4 cellular contexts compared by ENCODE assay signal in the genomic region with DNA sequence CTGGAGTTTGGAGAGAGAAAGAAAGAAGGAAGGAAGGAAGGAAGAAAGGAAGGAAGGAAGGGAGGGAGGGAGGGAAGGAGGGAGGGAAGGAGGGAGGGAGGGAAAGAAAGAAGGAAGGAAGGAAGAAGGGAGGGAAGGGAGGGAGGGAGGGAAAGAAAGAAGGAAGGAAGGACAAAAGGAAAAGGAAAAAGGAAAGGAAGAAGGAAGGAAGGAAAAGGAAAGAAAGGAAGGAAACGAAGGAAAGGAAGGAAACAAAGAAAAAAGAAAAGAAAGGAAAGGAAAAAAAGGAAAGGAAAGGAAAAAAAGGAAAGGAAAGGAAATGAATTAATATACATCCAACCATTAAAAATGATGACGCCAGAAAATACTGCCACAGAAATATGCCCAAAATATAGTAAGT.
A peak's percentile ranks its signal among the peaks of the same experiment; 100 is the strongest.
TF ChIP-seq lines count a peak whose summit lies in the region.

No MANE protein-coding gene starts in this region.

TF ChIP-seq in HepG2, 621 proteins besides CTCF, POLR2A, EP300 and RAD21:
- TF ChIP-seq HNRNPK (IDR thresholded peaks at IDR 0.05; ENCODE audit: low read depth, low read length, poor library complexity, severe bottlenecking), result peak; percentile 67
- TF ChIP-seq SRSF9 (IDR thresholded peaks at IDR 0.05; ENCODE audit: borderline replicate concordance, insufficient read depth, low read depth, low read length, poor library complexity, severe bottlenecking), result peak; percentile 47
- no peak for TF ChIP-seq FOXA1 (IDR thresholded peaks at IDR 0.05)
- TF ChIP-seq FOXA1 (CRISPR knock-in tag; IDR thresholded peaks at IDR 0.05), result no peak

TF ChIP-seq in HEK293, 187 proteins besides CTCF, POLR2A, EP300 and RAD21:
- TF ChIP-seq ZNF610 (tag by site-specific recombination; IDR thresholded peaks at IDR 0.05; ENCODE audit: borderline replicate concordance) (no peak), ZFP69B (tag by site-specific recombination; IDR thresholded peaks at IDR 0.05) (no peak), ZFP3 (tag by site-specific recombination; IDR thresholded peaks at IDR 0.05; ENCODE audit: low read depth) (no peak), SCRT2 (tag by site-specific recombination; IDR thresholded peaks at IDR 0.05) (no peak), ZNF211 (tag by site-specific recombination; IDR thresholded peaks at IDR 0.05; ENCODE audit: low read depth) (no peak), ZNF664 (tag by site-specific recombination; IDR thresholded peaks at IDR 0.05) (no peak), ZNF366 (tag by site-specific recombination; conservative IDR thresholded peaks at IDR 0.05) (peak; percentile 56; the same call in 1 of the 2 replicates), ZNF138 (tag by site-specific recombination; IDR thresholded peaks at IDR 0.05; ENCODE audit: borderline replicate concordance) (no peak), PRDM1 (tag by site-specific recombination; IDR thresholded peaks at IDR 0.05) (peak; percentile 98)
- TF ChIP-seq, protein P1, sequence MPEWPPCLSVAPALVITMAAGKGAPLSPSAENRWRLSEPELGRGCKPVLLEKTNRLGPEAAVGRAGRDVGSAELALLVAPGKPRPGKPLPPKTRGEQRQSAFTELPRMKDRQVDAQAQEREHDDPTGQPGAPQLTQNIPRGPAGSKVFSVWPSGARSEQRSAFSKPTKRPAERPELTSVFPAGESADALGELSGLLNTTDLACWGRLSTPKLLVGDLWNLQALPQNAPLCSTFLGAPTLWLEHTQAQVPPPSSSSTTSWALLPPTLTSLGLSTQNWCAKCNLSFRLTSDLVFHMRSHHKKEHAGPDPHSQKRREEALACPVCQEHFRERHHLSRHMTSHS (tag by site-specific recombination; IDR thresholded peaks at IDR 0.05), result no peak
- TF ChIP-seq, protein P2, sequence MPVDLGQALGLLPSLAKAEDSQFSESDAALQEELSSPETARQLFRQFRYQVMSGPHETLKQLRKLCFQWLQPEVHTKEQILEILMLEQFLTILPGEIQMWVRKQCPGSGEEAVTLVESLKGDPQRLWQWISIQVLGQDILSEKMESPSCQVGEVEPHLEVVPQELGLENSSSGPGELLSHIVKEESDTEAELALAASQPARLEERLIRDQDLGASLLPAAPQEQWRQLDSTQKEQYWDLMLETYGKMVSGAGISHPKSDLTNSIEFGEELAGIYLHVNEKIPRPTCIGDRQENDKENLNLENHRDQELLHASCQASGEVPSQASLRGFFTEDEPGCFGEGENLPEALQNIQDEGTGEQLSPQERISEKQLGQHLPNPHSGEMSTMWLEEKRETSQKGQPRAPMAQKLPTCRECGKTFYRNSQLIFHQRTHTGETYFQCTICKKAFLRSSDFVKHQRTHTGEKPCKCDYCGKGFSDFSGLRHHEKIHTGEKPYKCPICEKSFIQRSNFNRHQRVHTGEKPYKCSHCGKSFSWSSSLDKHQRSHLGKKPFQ (tag by site-specific recombination; IDR thresholded peaks at IDR 0.05), result no peak
TF ChIP-seq in HEK293: peak in this region for 2.

TF ChIP-seq in WTC11, 78 proteins besides CTCF, POLR2A, EP300 and RAD21:
- TF ChIP-seq, protein P3, sequence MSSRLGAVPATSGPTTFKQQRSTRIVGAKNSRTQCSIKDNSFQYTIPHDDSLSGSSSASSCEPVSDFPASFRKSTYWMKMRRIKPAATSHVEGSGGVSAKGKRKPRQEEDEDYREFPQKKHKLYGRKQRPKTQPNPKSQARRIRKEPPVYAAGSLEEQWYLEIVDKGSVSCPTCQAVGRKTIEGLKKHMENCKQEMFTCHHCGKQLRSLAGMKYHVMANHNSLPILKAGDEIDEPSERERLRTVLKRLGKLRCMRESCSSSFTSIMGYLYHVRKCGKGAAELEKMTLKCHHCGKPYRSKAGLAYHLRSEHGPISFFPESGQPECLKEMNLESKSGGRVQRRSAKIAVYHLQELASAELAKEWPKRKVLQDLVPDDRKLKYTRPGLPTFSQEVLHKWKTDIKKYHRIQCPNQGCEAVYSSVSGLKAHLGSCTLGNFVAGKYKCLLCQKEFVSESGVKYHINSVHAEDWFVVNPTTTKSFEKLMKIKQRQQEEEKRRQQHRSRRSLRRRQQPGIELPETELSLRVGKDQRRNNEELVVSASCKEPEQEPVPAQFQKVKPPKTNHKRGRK (CRISPR knock-in tag; IDR thresholded peaks at IDR 0.05; ENCODE audit: borderline replicate concordance), result 0 out of 2 replicates have a peak, but pooled peaks have one; percentile 28
- TF ChIP-seq, protein P4, sequence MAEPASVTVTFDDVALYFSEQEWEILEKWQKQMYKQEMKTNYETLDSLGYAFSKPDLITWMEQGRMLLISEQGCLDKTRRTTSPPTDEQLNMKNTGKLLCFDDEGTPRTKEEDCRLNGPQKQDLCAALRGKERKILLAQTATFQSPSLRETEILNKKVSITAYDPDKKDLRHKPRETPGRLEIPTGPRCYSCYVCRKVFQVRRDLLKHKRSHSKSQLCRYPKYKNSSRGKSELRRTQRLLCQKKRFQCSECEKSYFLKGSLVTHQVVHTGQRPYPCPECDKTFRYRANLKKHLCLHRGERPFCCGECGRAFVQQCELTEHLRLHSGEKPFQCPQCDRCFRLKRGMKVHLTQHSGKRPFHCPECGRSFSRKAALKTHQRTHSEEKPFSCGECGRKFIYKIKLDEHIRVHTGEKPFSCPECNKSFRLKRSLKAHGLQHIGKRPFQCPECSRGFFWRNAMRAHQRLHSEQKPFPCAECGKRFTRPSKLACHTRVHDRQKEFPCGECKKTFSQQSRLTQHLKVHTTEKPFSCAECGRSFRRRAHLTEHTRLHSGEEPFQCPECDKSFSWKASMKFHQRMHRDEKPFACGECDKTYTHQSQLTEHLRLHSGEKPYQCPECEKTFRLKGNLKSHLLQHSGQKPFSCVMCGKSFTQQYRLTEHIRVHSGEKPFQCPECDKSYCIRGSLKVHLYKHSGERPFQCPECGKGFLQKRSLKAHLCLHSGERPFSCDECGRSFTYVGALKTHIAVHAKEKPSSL (CRISPR knock-in tag; conservative IDR thresholded peaks at IDR 0.05), result no peak

TF ChIP-seq in K562, 482 proteins besides CTCF, POLR2A, EP300 and RAD21 (continues in another document):
- TF ChIP-seq SAFB2 (IDR thresholded peaks at IDR 0.05; ENCODE audit: borderline replicate concordance, low read depth, low read length, severe bottlenecking), result no peak
- TF ChIP-seq, protein P5, sequence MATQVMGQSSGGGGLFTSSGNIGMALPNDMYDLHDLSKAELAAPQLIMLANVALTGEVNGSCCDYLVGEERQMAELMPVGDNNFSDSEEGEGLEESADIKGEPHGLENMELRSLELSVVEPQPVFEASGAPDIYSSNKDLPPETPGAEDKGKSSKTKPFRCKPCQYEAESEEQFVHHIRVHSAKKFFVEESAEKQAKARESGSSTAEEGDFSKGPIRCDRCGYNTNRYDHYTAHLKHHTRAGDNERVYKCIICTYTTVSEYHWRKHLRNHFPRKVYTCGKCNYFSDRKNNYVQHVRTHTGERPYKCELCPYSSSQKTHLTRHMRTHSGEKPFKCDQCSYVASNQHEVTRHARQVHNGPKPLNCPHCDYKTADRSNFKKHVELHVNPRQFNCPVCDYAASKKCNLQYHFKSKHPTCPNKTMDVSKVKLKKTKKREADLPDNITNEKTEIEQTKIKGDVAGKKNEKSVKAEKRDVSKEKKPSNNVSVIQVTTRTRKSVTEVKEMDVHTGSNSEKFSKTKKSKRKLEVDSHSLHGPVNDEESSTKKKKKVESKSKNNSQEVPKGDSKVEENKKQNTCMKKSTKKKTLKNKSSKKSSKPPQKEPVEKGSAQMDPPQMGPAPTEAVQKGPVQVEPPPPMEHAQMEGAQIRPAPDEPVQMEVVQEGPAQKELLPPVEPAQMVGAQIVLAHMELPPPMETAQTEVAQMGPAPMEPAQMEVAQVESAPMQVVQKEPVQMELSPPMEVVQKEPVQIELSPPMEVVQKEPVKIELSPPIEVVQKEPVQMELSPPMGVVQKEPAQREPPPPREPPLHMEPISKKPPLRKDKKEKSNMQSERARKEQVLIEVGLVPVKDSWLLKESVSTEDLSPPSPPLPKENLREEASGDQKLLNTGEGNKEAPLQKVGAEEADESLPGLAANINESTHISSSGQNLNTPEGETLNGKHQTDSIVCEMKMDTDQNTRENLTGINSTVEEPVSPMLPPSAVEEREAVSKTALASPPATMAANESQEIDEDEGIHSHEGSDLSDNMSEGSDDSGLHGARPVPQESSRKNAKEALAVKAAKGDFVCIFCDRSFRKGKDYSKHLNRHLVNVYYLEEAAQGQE (CRISPR knock-in tag; IDR thresholded peaks at IDR 0.05; ENCODE audit: low read depth), result no peak
- no peak for TF ChIP-seq SIN3A (IDR thresholded peaks at IDR 0.05; ENCODE audit: borderline replicate concordance in 2 of 2, control insufficient read depth in 1 of 2, low read depth in 2 of 2, low read length in 2 of 2)
- TF ChIP-seq, protein P3 (tag; IDR thresholded peaks at IDR 0.05), result peak; percentile 77
- no peak for TF ChIP-seq PHF8 (IDR thresholded peaks at IDR 0.05; ENCODE audit: borderline replicate concordance, low read length)
- TF ChIP-seq, protein P6, sequence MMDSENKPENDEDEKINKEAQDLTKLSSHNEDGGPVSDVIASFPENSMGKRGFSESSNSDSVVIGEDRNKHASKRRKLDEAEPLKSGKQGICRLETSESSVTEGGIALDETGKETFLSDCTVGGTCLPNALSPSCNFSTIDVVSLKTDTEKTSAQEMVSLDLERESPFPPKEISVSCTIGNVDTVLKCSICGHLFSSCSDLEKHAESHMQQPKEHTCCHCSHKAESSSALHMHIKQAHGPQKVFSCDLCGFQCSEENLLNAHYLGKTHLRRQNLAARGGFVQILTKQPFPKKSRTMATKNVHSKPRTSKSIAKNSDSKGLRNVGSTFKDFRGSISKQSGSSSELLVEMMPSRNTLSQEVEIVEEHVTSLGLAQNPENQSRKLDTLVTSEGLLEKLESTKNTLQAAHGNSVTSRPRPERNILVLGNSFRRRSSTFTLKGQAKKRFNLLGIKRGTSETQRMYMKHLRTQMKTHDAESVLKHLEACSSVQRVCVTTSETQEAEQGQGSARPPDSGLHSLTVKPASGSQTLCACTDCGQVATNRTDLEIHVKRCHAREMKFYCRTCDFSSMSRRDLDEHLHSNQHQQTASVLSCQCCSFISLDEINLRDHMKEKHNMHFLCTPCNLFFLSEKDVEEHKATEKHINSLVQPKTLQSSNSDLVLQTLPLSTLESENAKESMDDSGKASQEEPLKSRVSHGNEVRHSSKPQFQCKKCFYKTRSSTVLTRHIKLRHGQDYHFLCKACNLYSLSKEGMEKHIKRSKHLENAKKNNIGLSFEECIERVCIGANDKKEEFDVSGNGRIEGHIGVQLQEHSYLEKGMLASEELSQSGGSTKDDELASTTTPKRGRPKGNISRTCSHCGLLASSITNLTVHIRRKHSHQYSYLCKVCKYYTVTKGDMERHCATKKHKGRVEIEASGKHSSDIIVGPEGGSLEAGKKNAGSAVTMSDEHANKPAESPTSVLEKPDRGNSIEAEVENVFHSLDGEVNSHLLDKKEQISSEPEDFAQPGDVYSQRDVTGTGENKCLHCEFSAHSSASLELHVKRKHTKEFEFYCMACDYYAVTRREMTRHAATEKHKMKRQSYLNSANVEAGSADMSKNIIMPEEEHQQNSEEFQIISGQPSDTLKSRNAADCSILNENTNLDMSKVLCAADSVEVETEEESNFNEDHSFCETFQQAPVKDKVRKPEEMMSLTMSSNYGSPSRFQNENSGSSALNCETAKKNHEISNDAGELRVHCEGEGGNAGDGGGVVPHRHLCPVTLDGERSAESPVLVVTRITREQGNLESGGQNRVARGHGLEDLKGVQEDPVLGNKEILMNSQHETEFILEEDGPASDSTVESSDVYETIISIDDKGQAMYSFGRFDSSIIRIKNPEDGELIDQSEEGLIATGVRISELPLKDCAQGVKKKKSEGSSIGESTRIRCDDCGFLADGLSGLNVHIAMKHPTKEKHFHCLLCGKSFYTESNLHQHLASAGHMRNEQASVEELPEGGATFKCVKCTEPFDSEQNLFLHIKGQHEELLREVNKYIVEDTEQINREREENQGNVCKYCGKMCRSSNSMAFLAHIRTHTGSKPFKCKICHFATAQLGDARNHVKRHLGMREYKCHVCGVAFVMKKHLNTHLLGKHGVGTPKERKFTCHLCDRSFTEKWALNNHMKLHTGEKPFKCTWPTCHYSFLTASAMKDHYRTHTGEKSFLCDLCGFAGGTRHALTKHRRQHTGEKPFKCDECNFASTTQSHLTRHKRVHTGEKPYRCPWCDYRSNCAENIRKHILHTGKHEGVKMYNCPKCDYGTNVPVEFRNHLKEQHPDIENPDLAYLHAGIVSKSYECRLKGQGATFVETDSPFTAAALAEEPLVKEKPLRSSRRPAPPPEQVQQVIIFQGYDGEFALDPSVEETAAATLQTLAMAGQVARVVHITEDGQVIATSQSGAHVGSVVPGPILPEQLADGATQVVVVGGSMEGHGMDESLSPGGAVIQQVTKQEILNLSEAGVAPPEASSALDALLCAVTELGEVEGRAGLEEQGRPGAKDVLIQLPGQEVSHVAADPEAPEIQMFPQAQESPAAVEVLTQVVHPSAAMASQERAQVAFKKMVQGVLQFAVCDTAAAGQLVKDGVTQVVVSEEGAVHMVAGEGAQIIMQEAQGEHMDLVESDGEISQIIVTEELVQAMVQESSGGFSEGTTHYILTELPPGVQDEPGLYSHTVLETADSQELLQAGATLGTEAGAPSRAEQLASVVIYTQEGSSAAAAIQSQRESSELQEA (IDR thresholded peaks at IDR 0.05; ENCODE audit: low read depth), result no peak
- TF ChIP-seq POLR2H (tag; IDR thresholded peaks at IDR 0.05; ENCODE audit: low read depth), result no peak
- no peak for TF ChIP-seq TEAD2 (tag; IDR thresholded peaks at IDR 0.05)
- TF ChIP-seq ARNT (IDR thresholded peaks at IDR 0.05), result no peak
- TF ChIP-seq, protein P7, sequence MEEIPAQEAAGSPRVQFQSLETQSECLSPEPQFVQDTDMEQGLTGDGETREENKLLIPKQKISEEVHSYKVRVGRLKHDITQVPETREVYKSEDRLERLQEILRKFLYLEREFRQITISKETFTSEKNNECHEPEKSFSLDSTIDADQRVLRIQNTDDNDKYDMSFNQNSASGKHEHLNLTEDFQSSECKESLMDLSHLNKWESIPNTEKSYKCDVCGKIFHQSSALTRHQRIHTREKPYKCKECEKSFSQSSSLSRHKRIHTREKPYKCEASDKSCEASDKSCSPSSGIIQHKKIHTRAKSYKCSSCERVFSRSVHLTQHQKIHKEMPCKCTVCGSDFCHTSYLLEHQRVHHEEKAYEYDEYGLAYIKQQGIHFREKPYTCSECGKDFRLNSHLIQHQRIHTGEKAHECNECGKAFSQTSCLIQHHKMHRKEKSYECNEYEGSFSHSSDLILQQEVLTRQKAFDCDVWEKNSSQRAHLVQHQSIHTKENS (CRISPR knock-in tag; IDR thresholded peaks at IDR 0.05), result no peak
- no peak for TF ChIP-seq JUND (IDR thresholded peaks at IDR 0.05; ENCODE audit: borderline replicate concordance, low read depth, low read length)
- no peak for TF ChIP-seq JUND (tag; IDR thresholded peaks at IDR 0.05; ENCODE audit: borderline replicate concordance, low read depth, low read length)
- no peak for TF ChIP-seq HDAC6 (IDR thresholded peaks at IDR 0.05; ENCODE audit: low read depth, low read length)
- TF ChIP-seq SUPT5H (IDR thresholded peaks at IDR 0.05), result no peak
- no peak for TF ChIP-seq SETDB1 (IDR thresholded peaks at IDR 0.05; ENCODE audit: low read length)
- TF ChIP-seq PCBP2 (IDR thresholded peaks at IDR 0.05; ENCODE audit: low read depth, low read length, poor library complexity, severe bottlenecking), result peak; percentile 75
